10 cellular contexts compared by ENCODE assay signal in genomic region chr10:96651998-96652431, GRCh38.
DNase-seq lines count a peak whose midpoint lies in the region; ATAC-seq and TF ChIP-seq lines count a peak whose summit lies in the region.
"Had no signal": no experiment of that assay in that cellular context is flagged by ENCODE, and none has a peak within 500 bp of the region (broad histone marks: within the 10 kb centered on the region; RNA-seq: fewer than 3 reads in every experiment).

No MANE protein-coding gene starts in this region.

- TF ChIP-seq CTCF in omental fat pad (IDR thresholded peaks at IDR 0.05), result no peak

- peak overlapping the region; percentile 19 to 90 (median 86) for H3K4me3 Mint-ChIP-seq in naive B cell
- H3K4me3 Mint-ChIP-seq: activated T-cell treated with anti-CD3 and anti-CD28 coated beads, Interleukin-2, amount 50 U/mL, for 4 hours had no signal

- peaks cover 0 to 5% (median 0%) of the 10 kb centered on the region in 7 donors for H3K9me3 Mint-ChIP-seq in naive B cell
- H3K9me3 Mint-ChIP-seq: activated T-cell treated with anti-CD3 and anti-CD28 coated beads, Interleukin-2, amount 50 U/mL, for 4 hours had no signal

- H3K36me3 Mint-ChIP-seq in naive B cell, result peaks cover 47 to 56% of the 10 kb centered on the region in 2 donors

- DNase-seq in SIG-M5 treated with dmso at 0.1 percent for 504 hours (lab: John Stamatoyannopoulos, UW; ENCODE audit: unreplicated experiment) (peak; percentile 91), naive B cell (peak; percentile 83), omental fat pad (ENCODE audit: low spot score) (no peak), NCI-H345 (lab: John Stamatoyannopoulos, UW) (no peak), cerebellum (ENCODE audit: low spot score) (no peak)
- no peak for DNase-seq in activated CD4-positive, CD25-positive, alpha-beta regulatory T cell treated with anti-CD3 and anti-CD28 coated beads, Interleukin-2, amount 50 U/mL, for 72 hours
- DNase-seq: activated T-cell treated with anti-CD3 and anti-CD28 coated beads, Interleukin-2, amount 50 U/mL, for 4 hours had no signal

- H3K4me1 Mint-ChIP-seq in naive B cell, result peaks cover 67 to 81% (median 77%) of the 10 kb centered on the region in 3 donors

- H3K27ac Mint-ChIP-seq in naive B cell, result peak overlapping the region; percentile 91 to 99 (median 99)

- H3K27me3 Mint-ChIP-seq in naive B cell, result no peaks in the 10 kb centered on the region

- peak; percentile 77 for ATAC-seq in GM18858 (IDR thresholded peaks at IDR 0.05; ENCODE audit: unreplicated experiment)
- peak; percentile 70 for ATAC-seq in HG02885 (IDR thresholded peaks at IDR 0.05; ENCODE audit: poor library complexity, unreplicated experiment)
- peak; percentile 98 to 99 for ATAC-seq in naive B cell (ENCODE audit: low read depth in 2 of 2)
- no peak for ATAC-seq in omental fat pad (ENCODE audit: low FRiP score)
- ATAC-seq: HCT116 had no signal

Comparison
In these comparisons a context has a peak if more than half of its experiments do, and no peak if none do; other contexts are left out.
1. DNase-seq: peak in SIG-M5 treated with dmso at 0.1 percent for 504 hours (single experiment) and naive B cell (single experiment); none in omental fat pad (single experiment), NCI-H345 (single experiment), activated CD4-positive, CD25-positive, alpha-beta regulatory T cell treated with anti-CD3 and anti-CD28 coated beads, Interleukin-2, amount 50 U/mL, for 72 hours (single experiment) and cerebellum (single experiment).